In genomic region chr11:10305262-10305963, GRCh38 we compare ENCODE assay signal across 8 cellular contexts. TPM values are rescaled to one million over a fixed set of nuclear protein-coding genes. Genes with fewer than 3 reads are reported as not detected.
A peak's percentile ranks its signal among the peaks of the same experiment; 100 is the strongest.
DNase-seq lines count a peak whose midpoint lies in the region; ATAC-seq lines count a peak whose summit lies in the region.

No MANE protein-coding gene starts in this region.

- ATAC-seq in Right ventricle myocardium superior (ENCODE audit: poor library complexity) = peak; percentile 19
- no peak for ATAC-seq in GM21367 (IDR thresholded peaks at IDR 0.05; ENCODE audit: unreplicated experiment)

- WGBS in trophoblast cell (ENCODE audit: extremely low coverage, insufficient coverage, insufficient read length) = no CpG with 5 or more reads among the region's 51 CpGs

- H2AFZ ChIP-seq in trophoblast cell (ENCODE audit: insufficient read depth, low read length, poor library complexity) = peak overlapping the region; percentile 48

- H3K4me1 ChIP-seq in trophoblast cell (ENCODE audit: control insufficient read depth in 1 of 2, insufficient read depth in 2 of 2, low read length in 2 of 2) = peaks cover 5 to 10% of the 10 kb centered on the region in 2 experiments

- peak overlapping the region; percentile 72 for H3K14ac ChIP-seq in trophoblast cell (ENCODE audit: low read length)

- H3K79me2 ChIP-seq in trophoblast cell (ENCODE audit: control insufficient read depth, insufficient read depth, low read length, poor library complexity) = peaks cover 36% of the 10 kb centered on the region

- no peaks in the 10 kb centered on the region for H3K36me3 ChIP-seq in trophoblast cell (ENCODE audit: control insufficient read depth in 1 of 2, insufficient read depth in 2 of 2, low read length in 2 of 2)

- peak overlapping the region; percentile 68 for H2BK12ac ChIP-seq in trophoblast cell (ENCODE audit: low read length)

- peak overlapping the region; percentile 86 for H3K4me2 ChIP-seq in trophoblast cell (ENCODE audit: low read length)

- DNase-seq in EH (ENCODE audit: low read depth) (peak; percentile 35), NCI-H1105 treated with DMSO at 0.1 percent for 48 hours (lab: John Stamatoyannopoulos, UW) (peak; percentile 36), Right ventricle myocardium superior (peak; percentile 67), trophoblast cell (peak; percentile 44 to 55), globus pallidus (ENCODE audit: low spot score) (no peak), H4 (ENCODE audit: low spot score) (no peak)
- DNase-seq in activated T-helper 9 cell treated with anti-CD3 and anti-CD28 coated beads, Interleukin-2, amount 50 U/mL, for 16 hours (ENCODE audit: low read depth) = peak; percentile 17

- no peaks in the 10 kb centered on the region for H3K27me3 ChIP-seq in trophoblast cell (ENCODE audit: insufficient read depth, low read length)

- peak overlapping the region; percentile 59 for H3K9ac ChIP-seq in trophoblast cell (ENCODE audit: low read length)

- H4K91ac ChIP-seq in trophoblast cell (ENCODE audit: low read depth, low read length) = peak overlapping the region; percentile 71

- peak overlapping the region; percentile 62 for H2BK5ac ChIP-seq in trophoblast cell (ENCODE audit: low read depth, low read length, poor library complexity)

- peak overlapping the region; percentile 82 for H3K18ac ChIP-seq in trophoblast cell (ENCODE audit: low read length)

- H4K8ac ChIP-seq in trophoblast cell (ENCODE audit: low read depth, low read length) = peak overlapping the region; percentile 51

- H2BK120ac ChIP-seq in trophoblast cell (ENCODE audit: insufficient read depth, low read length, poor library complexity) = peak overlapping the region; percentile 50

- intact Hi-C loops in Right ventricle myocardium superior (cut with DNase I) = loop anchor here (5.0 to 10.0 kb wide), 4 partner anchors 98 to 548 kb away; no protein-coding TSS in a partner anchor

- H4K12ac ChIP-seq in trophoblast cell (ENCODE audit: low read depth, low read length) = peak overlapping the region; percentile 16

- H3K9me3 ChIP-seq in trophoblast cell (ENCODE audit: insufficient read depth, low read depth, low read length) = no peaks in the 10 kb centered on the region

- H3K79me1 ChIP-seq in trophoblast cell (ENCODE audit: low read length) = peaks cover 46% of the 10 kb centered on the region

- peak overlapping the region; percentile 68 for H3K4ac ChIP-seq in trophoblast cell (ENCODE audit: low read depth, low read length)

- H2AK5ac ChIP-seq in trophoblast cell (ENCODE audit: low read length) = no peak overlapping the region

- peak overlapping the region; percentile 71 for H3K4me3 ChIP-seq in trophoblast cell (ENCODE audit: low read depth, low read length)

- H3K23ac ChIP-seq in trophoblast cell (ENCODE audit: low read length) = no peak overlapping the region

- peak overlapping the region; percentile 64 for H3K27ac ChIP-seq in trophoblast cell (ENCODE audit: low read depth, low read length)

RNA-seq across cellular contexts. Expression of gene ADM, which starts 0.5 kb away (rescaled TPM):
- 10.3 TPM for total RNA-seq in Right ventricle myocardium superior
- 101 and 108 TPM in 2 replicates for polyA plus RNA-seq in trophoblast cell (2013)
- 86.8 and 91.3 TPM in 2 replicates for total RNA-seq in H4 (2014; rRNA removed; shearing (Covaris generic))

RNA-seq across cellular contexts. Expression of gene SBF2, which starts 11.4 kb away (rescaled TPM):
- 18.3 TPM for total RNA-seq in Right ventricle myocardium superior
- 14.4 and 15.1 TPM in 2 replicates for polyA plus RNA-seq in trophoblast cell (2013)
- 15.2 and 27.0 TPM in 2 replicates for total RNA-seq in H4 (2014; rRNA removed; shearing (Covaris generic))

Comparison
In these comparisons a context has a peak if more than half of its experiments do, and no peak if none do; other contexts are left out.
1. DNase-seq: peak in EH (single experiment), NCI-H1105 treated with DMSO at 0.1 percent for 48 hours (single experiment), activated T-helper 9 cell treated with anti-CD3 and anti-CD28 coated beads, Interleukin-2, amount 50 U/mL, for 16 hours (single experiment), Right ventricle myocardium superior (single experiment) and trophoblast cell (2 of 2); none in globus pallidus (single experiment) and H4 (single experiment).